In genomic region chr19:4913996-4914735, GRCh38 we compare ENCODE assay signal across 10 cellular contexts. TPM values are rescaled to one million over a fixed set of nuclear protein-coding genes. Genes with fewer than 3 reads are reported as not detected.
DNase-seq lines count a peak whose midpoint lies in the region; ATAC-seq and TF ChIP-seq lines count a peak whose summit lies in the region.
"Had no signal": no experiment of that assay in that cellular context is flagged by ENCODE, and none has a peak within 500 bp of the region (broad histone marks: within the 10 kb centered on the region; RNA-seq: fewer than 3 reads in every experiment).

No MANE protein-coding gene starts in this region.

- H3K4me1 ChIP-seq in HCT116 (ENCODE audit: control insufficient read depth in 1 of 2, insufficient read depth in 2 of 2, low read length in 2 of 2) = peaks cover 53 to 79% of the 10 kb centered on the region in 2 experiments
- H3K4me1 ChIP-seq in esophagus squamous epithelium = peaks cover 30 to 70% (median 34%) of the 10 kb centered on the region in 3 donors

- H3K9me3 ChIP-seq in HCT116 (ENCODE audit: control insufficient read depth in 1 of 2, insufficient read depth in 1 of 2, low read depth in 1 of 2, low read length in 2 of 2) (no peaks in the 10 kb centered on the region), esophagus squamous epithelium (no peaks in the 10 kb centered on the region)
- H3K9me3 ChIP-seq: esophagus muscularis mucosa had no signal

- peaks cover 22% of the 10 kb centered on the region; the same call in 1 of the 2 replicates for H4K20me1 ChIP-seq in HCT116 (ENCODE audit: insufficient read depth)

- H3K27me3 ChIP-seq in HCT116 (ENCODE audit: insufficient read depth, low read length) (no peaks in the 10 kb centered on the region), esophagus squamous epithelium (peaks cover 0 to 4% (median under 1%) of the 10 kb centered on the region in 4 donors)

- H2AFZ ChIP-seq in HCT116 (ENCODE audit: low read depth, low read length, poor library complexity, severe bottlenecking) = no peak overlapping the region

- no peaks in the 10 kb centered on the region for H3K9me2 ChIP-seq in HCT116 (ENCODE audit: insufficient read depth)

- H3K79me2 ChIP-seq in HCT116 (ENCODE audit: insufficient read depth, low read length) = peaks cover 88% of the 10 kb centered on the region

- no peaks in the 10 kb centered on the region for H3K9me3 Mint-ChIP-seq in activated CD8-positive, alpha-beta T cell treated with anti-CD3 and anti-CD28 coated beads for 36 hours
- no peaks in the 10 kb centered on the region for H3K9me3 Mint-ChIP-seq in stimulated activated effector memory CD8-positive, alpha-beta T cell treated with anti-CD3 and anti-CD28 coated beads, Interleukin-12 subunit alpha, Interleukin-12 subunit beta, amount 100 ng/mL, for 72 hours

- H3K27me3 Mint-ChIP-seq in activated CD8-positive, alpha-beta T cell treated with anti-CD3 and anti-CD28 coated beads for 36 hours = no peaks in the 10 kb centered on the region

- peak overlapping the region; percentile 87 for H3K27ac Mint-ChIP-seq in activated CD8-positive, alpha-beta T cell treated with anti-CD3 and anti-CD28 coated beads for 36 hours
- H3K27ac Mint-ChIP-seq in stimulated activated effector memory CD8-positive, alpha-beta T cell treated with anti-CD3 and anti-CD28 coated beads, Interleukin-12 subunit alpha, Interleukin-12 subunit beta, amount 100 ng/mL, for 72 hours = peak overlapping the region; percentile 98

- DNase-seq in HCT116 (ENCODE audit: low read depth, low spot score) = no peak
- peak; percentile 75 for DNase-seq in activated CD8-positive, alpha-beta T cell treated with anti-CD3 and anti-CD28 coated beads for 36 hours
- DNase-seq in esophagus squamous epithelium (lab: John Stamatoyannopoulos, UW) = no peak
- DNase-seq in stimulated activated effector memory CD8-positive, alpha-beta T cell treated with anti-CD3 and anti-CD28 coated beads, Interleukin-12 subunit alpha, Interleukin-12 subunit beta, amount 100 ng/mL, for 72 hours (ENCODE audit: low spot score in 2 of 2) = peak; percentile 12 to 74
- no peak for DNase-seq in NCI-H1092 treated with DMSO at 0.1 percent for 48 hours (lab: John Stamatoyannopoulos, UW)

- no peak for TF ChIP-seq RAD21 in HCT116 (IDR thresholded peaks at IDR 0.05; ENCODE audit: low read depth)

- H3K9ac ChIP-seq in HCT116 (ENCODE audit: low read length) = peak overlapping the region; percentile 98

- CTCF ChIA-PET in HCT116 (lab: Charles Lee) = interaction anchor here (1.2 to 4.3 kb wide), 5 partner anchors 43 to 124 kb away, joined by 3 to 55 read pairs (median 4); no protein-coding TSS in a partner anchor
- CTCF ChIA-PET in activated CD8-positive, alpha-beta T cell treated with anti-CD3 and anti-CD28 coated beads for 36 hours (lab: Charles Lee) = interaction anchor here (1.1 to 8.3 kb wide), 3 partner anchors 44 to 103 kb away, joined by 3 to 110 read pairs (median 65); partner anchors contain the start of gene PLIN3

- 74 to 78% methylated on average over 17 to 24 of the region's 24 CpGs for WGBS in esophagus squamous epithelium, 2 donors

- ATAC-seq in HCT116 = no peak
- ATAC-seq in activated CD8-positive, alpha-beta T cell treated with anti-CD3 and anti-CD28 coated beads for 36 hours = no peak
- no peak for ATAC-seq in stimulated activated effector memory CD8-positive, alpha-beta T cell treated with anti-CD3 and anti-CD28 coated beads, Interleukin-12 subunit alpha, Interleukin-12 subunit beta, amount 100 ng/mL, for 72 hours
- no peak for ATAC-seq in GM19395 (IDR thresholded peaks at IDR 0.05; ENCODE audit: unreplicated experiment)
- ATAC-seq in HG02588 (IDR thresholded peaks at IDR 0.05; ENCODE audit: unreplicated experiment) = no peak
- no peak for ATAC-seq in GM21390 (IDR thresholded peaks at IDR 0.05; ENCODE audit: unreplicated experiment)

- RAD21 ChIA-PET in HCT116 (lab: Charles Lee; ENCODE audit: low non-redundant PET in 1 of 2, low total read pairs in 2 of 2, uncharacterized antibody in 2 of 2, unreplicated experiment in 2 of 2) = interaction anchor here in 1 of 2 experiments (0.6 kb wide), 1 partner anchor 74 kb away, joined by 5 read pairs; no protein-coding TSS in a partner anchor

- TF ChIP-seq POLR2A in HCT116 (IDR thresholded peaks at IDR 0.05; ENCODE audit: borderline replicate concordance, extremely low read depth, insufficient read depth, insufficient read length) (no peak), esophagus squamous epithelium (IDR thresholded peaks at IDR 0.05) (no peak)

- TF ChIP-seq CTCF in HCT116 (IDR thresholded peaks at IDR 0.05 in 2 of 3, conservative IDR thresholded peaks at IDR 0.05 in 1 of 3; ENCODE audit: borderline replicate concordance in 1 of 3, insufficient read depth in 1 of 3, low read depth in 2 of 3, low read length in 2 of 3) (no peak), esophagus squamous epithelium (IDR thresholded peaks at IDR 0.05) (no peak)
- no peak for TF ChIP-seq CTCF in activated CD8-positive, alpha-beta T cell treated with anti-CD3 and anti-CD28 coated beads for 36 hours (IDR thresholded peaks at IDR 0.05)

- H3K4me3 Mint-ChIP-seq in activated CD8-positive, alpha-beta T cell treated with anti-CD3 and anti-CD28 coated beads for 36 hours = peak overlapping the region; percentile 77
- peak overlapping the region; percentile 99 for H3K4me3 Mint-ChIP-seq in stimulated activated effector memory CD8-positive, alpha-beta T cell treated with anti-CD3 and anti-CD28 coated beads, Interleukin-12 subunit alpha, Interleukin-12 subunit beta, amount 100 ng/mL, for 72 hours

- peaks cover 57% of the 10 kb centered on the region for H3K4me1 Mint-ChIP-seq in activated CD8-positive, alpha-beta T cell treated with anti-CD3 and anti-CD28 coated beads for 36 hours (ENCODE audit: low read depth)
- peaks cover 66% of the 10 kb centered on the region for H3K4me1 Mint-ChIP-seq in stimulated activated effector memory CD8-positive, alpha-beta T cell treated with anti-CD3 and anti-CD28 coated beads, Interleukin-12 subunit alpha, Interleukin-12 subunit beta, amount 100 ng/mL, for 72 hours

- H3K27ac ChIP-seq in HCT116 (ENCODE audit: low read depth, low read length) (peak overlapping the region; percentile 98), esophagus squamous epithelium (peak overlapping the region in 3 of 4 donors; percentile 56 to 85 (median 75))
- H3K27ac ChIP-seq: esophagus muscularis mucosa had no signal

- peaks cover 2 to 53% of the 10 kb centered on the region in 2 experiments; a peak in 2 of 4 replicates for H3K36me3 ChIP-seq in HCT116 (ENCODE audit: control insufficient read depth in 1 of 2, insufficient read depth in 2 of 2, low read length in 2 of 2)
- no peaks in the 10 kb centered on the region for H3K36me3 ChIP-seq in esophagus squamous epithelium
- H3K36me3 ChIP-seq: esophagus muscularis mucosa had no signal

- peak overlapping the region; percentile 100 for H3K4me2 ChIP-seq in HCT116 (ENCODE audit: low read length)

- peak overlapping the region in 1 of 2 experiments; percentile 47; a peak in 2 of 4 replicates for H3K4me3 ChIP-seq in HCT116 (replicated peaks in 1 of 2; ENCODE audit: low read depth in 1 of 2, low read length in 2 of 2)
- peak overlapping the region in 3 of 4 donors; percentile 5 to 53 (median 37) for H3K4me3 ChIP-seq in esophagus squamous epithelium
- H3K4me3 ChIP-seq: K562 had no signal

- intact Hi-C loops in HCT116 (cut with micrococcal nuclease) = loop anchor here (5.0 to 10.0 kb wide), 2 partner anchors 53 to 121 kb away; partner anchors contain the start of gene KDM4B
- intact Hi-C loops in activated CD8-positive, alpha-beta T cell treated with anti-CD3 and anti-CD28 coated beads for 36 hours (cut with micrococcal nuclease) = loop anchor here (5.0 kb wide), 1 partner anchor 42 kb away; no protein-coding TSS in a partner anchor
- intact Hi-C loops in esophagus squamous epithelium (cut with DNase I) = loop anchor here (5.0 kb wide), 1 partner anchor 37 kb away; no protein-coding TSS in a partner anchor

- POLR2A ChIA-PET in HCT116 (lab: Charles Lee) = interaction anchor here (0.6 to 6.3 kb wide), 3 partner anchors 9 to 45 kb away, joined by 3 to 54 read pairs (median 5); partner anchors contain the start of gene PLIN3
- POLR2A ChIA-PET in activated CD8-positive, alpha-beta T cell treated with anti-CD3 and anti-CD28 coated beads for 36 hours (lab: Charles Lee) = interaction anchor here (0.5 to 8.5 kb wide), 11 partner anchors 9 to 709 kb away, joined by 3 to 82 read pairs (median 4); partner anchors contain the start of genes KDM4B, PLIN3, SAFB and SAFB2

- peaks cover 76% of the 10 kb centered on the region for H3K36me3 Mint-ChIP-seq in activated CD8-positive, alpha-beta T cell treated with anti-CD3 and anti-CD28 coated beads for 36 hours (ENCODE audit: low read depth)
- peaks cover 94% of the 10 kb centered on the region for H3K36me3 Mint-ChIP-seq in stimulated activated effector memory CD8-positive, alpha-beta T cell treated with anti-CD3 and anti-CD28 coated beads, Interleukin-12 subunit alpha, Interleukin-12 subunit beta, amount 100 ng/mL, for 72 hours

- BruUV-seq in HCT116 (replicated peaks; lab: Mats Ljungman, UMichigan) = no TSS peak

TF ChIP-seq in HCT116, 20 proteins besides CTCF, POLR2A, EP300 and RAD21 (continues in another document):
- TF ChIP-seq SRF (IDR thresholded peaks at IDR 0.05; ENCODE audit: low read depth) (no peak), CEBPB (IDR thresholded peaks at IDR 0.05; ENCODE audit: low read depth) (no peak), EZH2 (IDR thresholded peaks at IDR 0.05) (no peak), SIN3A (IDR thresholded peaks at IDR 0.05; ENCODE audit: low read depth) (no peak), EZH2phosphoT487 (IDR thresholded peaks at IDR 0.05; ENCODE audit: borderline replicate concordance) (no peak)

RNA-seq across cellular contexts. Expression of gene UHRF1, which starts 4.9 kb away (rescaled TPM):
- 109 TPM for total RNA-seq in HCT116 (2021; ENCODE audit: unreplicated experiment)
- polyA plus RNA-seq in HCT116 (2012) = 41.2 and 41.3 TPM in 2 replicates
- 100 to 1,000 TPM; 173 to 175 TPM for total RNA-seq in activated CD8-positive, alpha-beta T cell treated with anti-CD3 and anti-CD28 coated beads for 36 hours
- 10 to 100 TPM in 3 of 4 donors, 1 to 10 TPM in 1; 3.4 to 21.7 (median 11.5) TPM for total RNA-seq in esophagus squamous epithelium

RNA-seq across cellular contexts. Expression of gene ARRDC5, which starts 11.5 kb away (rescaled TPM):
- total RNA-seq in HCT116 (2021; ENCODE audit: unreplicated experiment) (not detected), esophagus squamous epithelium (under 1 TPM in 2 of 4 donors, not detected in 2; 0.38 to 0.62 TPM)
- not detected in 2 replicates for polyA plus RNA-seq in HCT116 (2012)
- under 1 TPM; 0.18 to 0.20 TPM for total RNA-seq in activated CD8-positive, alpha-beta T cell treated with anti-CD3 and anti-CD28 coated beads for 36 hours
- total RNA-seq: K562 had no signal
- polyA plus RNA-seq: K562 had no signal

RNA-seq across cellular contexts. Expression of gene PLIN3, which starts 46.7 kb away (rescaled TPM):
- 207 TPM for total RNA-seq in HCT116 (2021; ENCODE audit: unreplicated experiment)
- polyA plus RNA-seq in HCT116 (2012) = 219 and 273 TPM in 2 replicates
- 10 to 100 TPM; 15.5 to 23.5 TPM for total RNA-seq in activated CD8-positive, alpha-beta T cell treated with anti-CD3 and anti-CD28 coated beads for 36 hours
- 100 to 1,000 TPM in 3 of 4 donors, 10 to 100 TPM in 1; 67.3 to 173 (median 147) TPM for total RNA-seq in esophagus squamous epithelium

RNA-seq across cellular contexts. Expression of gene KDM4B, which starts 54.7 kb away (rescaled TPM):
- 35.9 TPM for total RNA-seq in HCT116 (2021; ENCODE audit: unreplicated experiment)
- 27.3 and 29.2 TPM in 2 replicates for polyA plus RNA-seq in HCT116 (2012)
- total RNA-seq in activated CD8-positive, alpha-beta T cell treated with anti-CD3 and anti-CD28 coated beads for 36 hours = 10 to 100 TPM; 46.3 to 46.6 TPM
- total RNA-seq in esophagus squamous epithelium = 10 to 100 TPM; 14.0 to 39.9 (median 19.5) TPM

Comparison
In these comparisons a context has a peak if more than half of its experiments do, and no peak if none do; other contexts are left out.
1. DNase-seq: peak in activated CD8-positive, alpha-beta T cell treated with anti-CD3 and anti-CD28 coated beads for 36 hours (single experiment) and stimulated activated effector memory CD8-positive, alpha-beta T cell treated with anti-CD3 and anti-CD28 coated beads, Interleukin-12 subunit alpha, Interleukin-12 subunit beta, amount 100 ng/mL, for 72 hours (2 of 2); none in HCT116 (single experiment), esophagus squamous epithelium (single experiment) and NCI-H1092 treated with DMSO at 0.1 percent for 48 hours (single experiment).